Comparison of ENCODE assay signal across 28 cellular contexts in genomic region chr5:88276378-88276777, GRCh38.
"Had no signal": no experiment of that assay in that cellular context is flagged by ENCODE, and none has a peak within 500 bp of the region (broad histone marks: within the 10 kb centered on the region; RNA-seq: fewer than 3 reads in every experiment).

No MANE protein-coding gene starts in this region.

- H3K27ac ChIP-seq: colonic mucosa, coronary artery, dorsolateral prefrontal cortex, epithelial cell of prostate, esophagus muscularis mucosa, esophagus squamous epithelium, foreskin keratinocyte, gastrocnemius medialis, gastroesophageal sphincter, heart left ventricle, heart right ventricle had no signal

- H3K27me3 ChIP-seq: colonic mucosa, dorsolateral prefrontal cortex, esophagus muscularis mucosa, esophagus squamous epithelium, foreskin keratinocyte, gastrocnemius medialis, gastroesophageal sphincter, heart left ventricle, heart right ventricle had no signal

- ATAC-seq: effector memory CD8-positive, alpha-beta T cell; esophagus mucosa; foreskin keratinocyte; gastrocnemius medialis; gastroesophageal sphincter; heart left ventricle; heart right ventricle had no signal

- H3K36me3 ChIP-seq: colonic mucosa had no signal

- FAIRE-seq: colon, endometrium, endothelial cell of umbilical vein, frontal cortex had no signal

- H3K9me3 ChIP-seq: colonic mucosa, esophagus muscularis mucosa, esophagus squamous epithelium, gastrocnemius medialis, gastroesophageal sphincter had no signal

- H3K4me1 ChIP-seq: colonic mucosa, foreskin keratinocyte had no signal

- DNase-seq: colonic mucosa; cortex of kidney; dermis blood vessel endothelial cell; dorsolateral prefrontal cortex; effector CD4-positive, alpha-beta T cell; effector CD8-positive, alpha-beta T cell; effector memory CD4-positive, alpha-beta T cell; effector memory CD8-positive, alpha-beta T cell; endodermal cell; erythroblast; esophagus squamous epithelium; foreskin fibroblast; foreskin keratinocyte; foreskin melanocyte; gastrocnemius medialis; glutamatergic neuron; head of caudate nucleus; heart left ventricle; heart right ventricle had no signal

- H3K4me3 ChIP-seq: colonic mucosa, coronary artery, dorsolateral prefrontal cortex, esophagus muscularis mucosa, esophagus squamous epithelium, gastrocnemius medialis, gastroesophageal sphincter, heart left ventricle, heart right ventricle had no signal
